28 cellular contexts compared by ENCODE assay signal in genomic region chr11:12246989-12247388, GRCh38.
DNase-seq lines count a peak whose midpoint lies in the region; ATAC-seq and TF ChIP-seq lines count a peak whose summit lies in the region.
"Had no signal": no experiment of that assay in that cellular context is flagged by ENCODE, and none has a peak within 500 bp of the region (broad histone marks: within the 10 kb centered on the region; RNA-seq: fewer than 3 reads in every experiment).

No MANE protein-coding gene starts in this region.

- peaks cover 6% of the 10 kb centered on the region for H3K4me1 Mint-ChIP-seq in activated T-helper 17 cell treated with anti-CD3 and anti-CD28 coated beads, Interleukin-2, amount 50 U/mL, for 72 hours

- peaks cover 67% of the 10 kb centered on the region for H3K4me1 ChIP-seq in left ventricle myocardium inferior
- H3K4me1 ChIP-seq: uterus had no signal

- H3K36me3 Mint-ChIP-seq in activated T-helper 17 cell treated with anti-CD3 and anti-CD28 coated beads, Interleukin-2, amount 50 U/mL, for 72 hours (ENCODE audit: low read depth): peaks cover 88% of the 10 kb centered on the region
- H3K36me3 Mint-ChIP-seq: neural progenitor cell had no signal

- H3K36me3 ChIP-seq in left ventricle myocardium inferior: peaks cover 16% of the 10 kb centered on the region
- H3K36me3 ChIP-seq: neural progenitor cell, uterus had no signal

- H3K27ac Mint-ChIP-seq in activated T-helper 17 cell treated with anti-CD3 and anti-CD28 coated beads, Interleukin-2, amount 50 U/mL, for 72 hours: no peak overlapping the region
- H3K27ac Mint-ChIP-seq: activated naive CD4-positive, alpha-beta T cell treated with anti-CD3 and anti-CD28 coated beads, Interleukin-2, amount 50 U/mL, for 24 hours; CD4-positive, alpha-beta memory T cell; neural progenitor cell; T-cell had no signal

- H3K9me3 Mint-ChIP-seq in activated T-helper 17 cell treated with anti-CD3 and anti-CD28 coated beads, Interleukin-2, amount 50 U/mL, for 72 hours: no peaks in the 10 kb centered on the region
- H3K9me3 Mint-ChIP-seq: activated naive CD4-positive, alpha-beta T cell treated with anti-CD3 and anti-CD28 coated beads, Interleukin-2, amount 50 U/mL, for 24 hours; neural progenitor cell; T-cell had no signal

- no peak overlapping the region for H3K4me3 ChIP-seq in left ventricle myocardium inferior
- H3K4me3 ChIP-seq: A549, MG63, neural progenitor cell, uterus had no signal

- ATAC-seq in Right ventricle myocardium superior (ENCODE audit: poor library complexity): peak; percentile 29
- peak; percentile 42 for ATAC-seq in sciatic nerve
- ATAC-seq in activated T-helper 17 cell treated with anti-CD3 and anti-CD28 coated beads, Interleukin-2, amount 50 U/mL, for 72 hours (replicated peaks): no peak
- ATAC-seq: A549, T-cell had no signal

- H3K9me3 ChIP-seq in left ventricle myocardium inferior (replicated peaks): no peaks in the 10 kb centered on the region
- H3K9me3 ChIP-seq: A549, MG63, uterus had no signal

- H3K4me3 Mint-ChIP-seq in activated T-helper 17 cell treated with anti-CD3 and anti-CD28 coated beads, Interleukin-2, amount 50 U/mL, for 72 hours: no peak overlapping the region
- H3K4me3 Mint-ChIP-seq: activated naive CD4-positive, alpha-beta T cell treated with anti-CD3 and anti-CD28 coated beads, Interleukin-2, amount 50 U/mL, for 24 hours; CD4-positive, alpha-beta memory T cell; neural progenitor cell; T-cell had no signal

- intact Hi-C loops in Right ventricle myocardium superior (cut with DNase I): no loop called here
- intact Hi-C loops in cardiac septum (cut with DNase I): no loop called here
- intact Hi-C loops in left ventricle myocardium inferior (cut with micrococcal nuclease): no loop called here
- intact Hi-C loops in sciatic nerve (cut with DNase I): no loop called here

- DNase-seq in Right ventricle myocardium superior: no peak
- DNase-seq in cardiac septum (ENCODE audit: low spot score): no peak
- no peak for DNase-seq in left ventricle myocardium inferior
- no peak for DNase-seq in sciatic nerve (ENCODE audit: low spot score)
- no peak for DNase-seq in stimulated activated CD4-positive, alpha-beta T cell treated with anti-CD3 and anti-CD28 coated beads, Interleukin-2, amount 100 ng/mL, for 48 hours
- DNase-seq in NCI-H2081 (lab: John Stamatoyannopoulos, UW): no peak
- no peak for DNase-seq in NCI-H226
- DNase-seq: activated CD4-positive, alpha-beta T cell treated with anti-CD3 and anti-CD28 coated beads for 48 hours; activated CD8-positive, alpha-beta memory T cell treated with anti-CD3 and anti-CD28 coated beads for 24 hours; activated T-cell treated with anti-CD3 and anti-CD28 coated beads for 4 hours; amniotic stem cell; CD4-positive, alpha-beta memory T cell; EL; hypothalamus; KBM-7; mesendoderm; MG63; NCI-H1436; NCI-H2081 treated with DMSO at 0.1 percent for 48 hours; NCI-H446 treated with DMSO at 0.1 percent for 48 hours; NCI-H82; stimulated activated CD4-positive, alpha-beta T cell treated with anti-CD3 and anti-CD28 coated beads, Interleukin-4, amount 100 ng/mL, for 4 hours; T-cell; uterus had no signal

- no peak for TF ChIP-seq CTCF in left ventricle myocardium inferior (IDR thresholded peaks at IDR 0.05; ENCODE audit: borderline replicate concordance)

- H3K27ac ChIP-seq in left ventricle myocardium inferior (replicated peaks): peak overlapping the region; percentile 80
- H3K27ac ChIP-seq: A549, neural progenitor cell had no signal

- no peaks in the 10 kb centered on the region for H3K27me3 ChIP-seq in left ventricle myocardium inferior (ENCODE audit: low read depth)
- H3K27me3 ChIP-seq: MG63, neural progenitor cell, uterus had no signal

- no peaks in the 10 kb centered on the region for H3K27me3 Mint-ChIP-seq in activated T-helper 17 cell treated with anti-CD3 and anti-CD28 coated beads, Interleukin-2, amount 50 U/mL, for 72 hours
- H3K27me3 Mint-ChIP-seq: activated naive CD4-positive, alpha-beta T cell treated with anti-CD3 and anti-CD28 coated beads, Interleukin-2, amount 50 U/mL, for 24 hours; CD4-positive, alpha-beta memory T cell; T-cell had no signal
